In the genomic region with DNA sequence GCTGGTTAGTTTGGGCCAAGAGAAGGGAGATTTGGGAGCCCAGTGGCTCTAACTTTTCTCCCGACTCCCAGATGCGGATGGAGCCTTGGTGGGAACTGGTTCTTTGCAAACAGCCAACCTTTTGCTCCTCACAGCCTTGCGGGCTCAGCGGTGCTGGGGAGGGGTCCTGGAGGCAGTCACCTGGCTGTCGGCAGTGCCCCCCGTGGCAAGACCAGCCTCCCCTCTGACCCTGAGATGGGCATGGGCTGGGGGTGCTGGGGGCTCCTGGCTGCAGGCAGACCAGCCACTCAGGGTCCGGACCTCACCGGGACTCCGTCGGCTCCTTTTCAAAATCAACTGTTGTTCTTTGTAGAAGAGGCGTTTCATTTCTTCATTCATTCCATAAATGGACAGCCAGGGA, we compare ENCODE assay signal across 30 cellular contexts.
"Had no signal": no experiment of that assay in that cellular context is flagged by ENCODE, and none has a peak within 500 bp of the region (broad histone marks: within the 10 kb centered on the region; RNA-seq: fewer than 3 reads in every experiment).

No MANE protein-coding gene starts in this region.

- H3K27ac ChIP-seq: heart left ventricle, lower lobe of right lung, neutrophil, ovary, right lobe of liver, skin epidermis, stomach, suprapubic skin, tibial artery had no signal

- H3K9me3 ChIP-seq: heart left ventricle, lower lobe of right lung, neutrophil, ovary, right lobe of liver, stomach, suprapubic skin, tibial artery had no signal

- H3K4me3 ChIP-seq: heart left ventricle, lower lobe of right lung, ovary, right lobe of liver, skin epidermis, stomach, suprapubic skin, tibial artery had no signal

- H3K36me3 ChIP-seq: heart left ventricle, lower lobe of right lung, neutrophil, ovary, right lobe of liver, suprapubic skin, tibial artery had no signal

- H3K4me1 ChIP-seq: right lobe of liver had no signal

- H3K27me3 Mint-ChIP-seq: activated CD4-positive, alpha-beta memory T cell treated with anti-CD3 and anti-CD28 coated beads for 36 hours; activated CD4-positive, alpha-beta T cell treated with anti-CD3 and anti-CD28 coated beads, Interleukin-2, amount 10 ng/mL, durations not matched to agents 24 days and 14 days; activated T-cell treated with anti-CD3 and anti-CD28 coated beads, Interleukin-2, amount 50 U/mL, for 24 hours; naive thymus-derived CD8-positive, alpha-beta T cell; progenitor cell of endocrine pancreas; stimulated activated naive B cell treated with anti-CD40 and anti-IgM and Interleukin-4, amounts not matched to agents 10 μg/mL and 1 μg/mL and 100 μg/mL, for 72 hours had no signal

- H3K27me3 ChIP-seq: heart left ventricle, neutrophil, ovary, right lobe of liver, stomach, suprapubic skin, tibial artery had no signal

- DNase-seq: activated CD4-positive, alpha-beta memory T cell treated with anti-CD3 and anti-CD28 coated beads for 36 hours; activated CD4-positive, alpha-beta T cell treated with anti-CD3 and anti-CD28 coated beads, Interleukin-2, amount 10 ng/mL, durations not matched to agents 24 days and 14 days; activated CD4-positive, CD25-positive, alpha-beta regulatory T cell treated with anti-CD3 and anti-CD28 coated beads, Interleukin-2, amount 50 U/mL, for 72 hours; activated CD8-positive, alpha-beta memory T cell treated with anti-CD3 and anti-CD28 coated beads, Interleukin-2, amount 50 U/mL, for 4 hours; activated gamma-delta T cell treated with Interleukin-2 at 50 U/mL for 16 hours; activated naive CD4-positive, alpha-beta T cell treated with anti-CD3 and anti-CD28 coated beads, Interleukin-2, amount 50 U/mL, for 16 hours; activated T-cell treated with anti-CD3 and anti-CD28 coated beads, Interleukin-2, amount 50 U/mL, for 24 hours; amniotic stem cell; central memory CD4-positive, alpha-beta T cell; foreskin fibroblast; heart left ventricle; kidney glomerular epithelial cell; lower lobe of right lung; mesenchymal stem cell; naive thymus-derived CD8-positive, alpha-beta T cell; ovary; right lobe of liver; stimulated activated CD4-positive, alpha-beta T cell treated with anti-CD3 and anti-CD28 coated beads, Interleukin-4, amount 100 ng/mL, for 4 hours; stimulated activated CD8-positive, alpha-beta memory T cell treated with anti-CD3 and anti-CD28 coated beads, Interleukin-4, amount 100 ng/mL, for 48 hours; stimulated activated naive B cell treated with anti-CD40 and anti-IgM and Interleukin-4, amounts not matched to agents 10 μg/mL and 1 μg/mL and 100 μg/mL, for 72 hours; stomach; T-helper 9 cell; tibial artery; WERI-Rb-1 had no signal

- H3K27ac Mint-ChIP-seq: activated CD4-positive, alpha-beta memory T cell treated with anti-CD3 and anti-CD28 coated beads for 36 hours; activated CD4-positive, alpha-beta T cell treated with anti-CD3 and anti-CD28 coated beads, Interleukin-2, amount 10 ng/mL, durations not matched to agents 24 days and 14 days; activated T-cell treated with anti-CD3 and anti-CD28 coated beads, Interleukin-2, amount 50 U/mL, for 24 hours; progenitor cell of endocrine pancreas had no signal

- ATAC-seq: esophagus mucosa; heart left ventricle; left lobe of liver; lower lobe of right lung; naive thymus-derived CD8-positive, alpha-beta T cell; right lobe of liver; stimulated activated naive B cell treated with anti-CD40 and anti-IgM and Interleukin-4, amounts not matched to agents 10 μg/mL and 1 μg/mL and 100 μg/mL, for 72 hours had no signal

- H3K4me3 Mint-ChIP-seq: activated CD4-positive, alpha-beta memory T cell treated with anti-CD3 and anti-CD28 coated beads for 36 hours; activated CD4-positive, alpha-beta T cell treated with anti-CD3 and anti-CD28 coated beads, Interleukin-2, amount 10 ng/mL, durations not matched to agents 24 days and 14 days; activated T-cell treated with anti-CD3 and anti-CD28 coated beads, Interleukin-2, amount 50 U/mL, for 24 hours; naive thymus-derived CD8-positive, alpha-beta T cell; stimulated activated naive B cell treated with anti-CD40 and anti-IgM and Interleukin-4, amounts not matched to agents 10 μg/mL and 1 μg/mL and 100 μg/mL, for 72 hours had no signal

- H3K9me3 Mint-ChIP-seq: activated CD4-positive, alpha-beta memory T cell treated with anti-CD3 and anti-CD28 coated beads for 36 hours; activated CD4-positive, alpha-beta T cell treated with anti-CD3 and anti-CD28 coated beads, Interleukin-2, amount 10 ng/mL, durations not matched to agents 24 days and 14 days; activated T-cell treated with anti-CD3 and anti-CD28 coated beads, Interleukin-2, amount 50 U/mL, for 24 hours; naive thymus-derived CD8-positive, alpha-beta T cell; stimulated activated naive B cell treated with anti-CD40 and anti-IgM and Interleukin-4, amounts not matched to agents 10 μg/mL and 1 μg/mL and 100 μg/mL, for 72 hours had no signal
